25 cellular contexts compared by ENCODE assay signal in the genomic region with DNA sequence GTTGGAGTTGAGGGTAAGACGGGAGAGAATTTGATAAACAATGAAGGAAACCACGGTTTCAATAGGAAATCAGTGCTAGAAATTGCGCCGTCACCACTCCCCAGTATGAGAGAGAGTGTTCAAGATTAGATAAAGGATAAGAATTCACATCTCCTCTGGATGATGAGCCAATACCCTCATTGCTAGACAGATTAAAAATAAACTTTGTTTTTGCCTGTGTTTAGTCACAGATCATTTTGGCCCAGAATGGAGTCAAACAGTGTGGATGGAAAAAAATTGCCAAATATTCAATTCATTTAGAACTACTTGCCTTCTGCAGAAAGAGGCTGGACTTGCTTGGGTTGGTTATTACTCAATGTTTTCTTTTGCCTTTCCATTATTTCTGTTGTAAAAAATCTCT.
DNase-seq lines count a peak whose midpoint lies in the region; ATAC-seq, FAIRE-seq and TF ChIP-seq lines count a peak whose summit lies in the region.
"Had no signal": no experiment of that assay in that cellular context is flagged by ENCODE, and none has a peak within 500 bp of the region (broad histone marks: within the 10 kb centered on the region; RNA-seq: fewer than 3 reads in every experiment).

No MANE protein-coding gene starts in this region.

- no peaks in the 10 kb centered on the region for H3K4me1 ChIP-seq in gastroesophageal sphincter
- peaks cover 0 to 18% (median 2%) of the 10 kb centered on the region in 4 donors for H3K4me1 ChIP-seq in tibial artery
- peaks cover 0 to 8% of the 10 kb centered on the region in 2 donors for H3K4me1 ChIP-seq in kidney (ENCODE audit: control insufficient read depth in 1 of 2, insufficient read depth in 1 of 2, low read depth in 1 of 2, low read length in 2 of 2)

- no peaks in the 10 kb centered on the region for H3K9me3 ChIP-seq in gastroesophageal sphincter
- H3K9me3 ChIP-seq in tibial artery = no peaks in the 10 kb centered on the region
- no peaks in the 10 kb centered on the region for H3K9me3 ChIP-seq in kidney (ENCODE audit: control insufficient read depth in 1 of 2, low read length in 2 of 2)
- H3K9me3 ChIP-seq: uterus had no signal

- H3K27ac ChIP-seq in brain microvascular endothelial cell (peak overlapping the region; percentile 74), gastroesophageal sphincter (no peak overlapping the region), tibial artery (peak overlapping the region; percentile 20 to 35), kidney (ENCODE audit: low read depth in 2 of 2, low read length in 2 of 2) (no peak overlapping the region)
- H3K27ac ChIP-seq: neural progenitor cell, WERI-Rb-1 had no signal

- H3K9ac ChIP-seq in kidney (ENCODE audit: low read length in 2 of 2) = no peak overlapping the region
- H3K9ac ChIP-seq: neural progenitor cell had no signal

- TF ChIP-seq CTCF in brain microvascular endothelial cell (IDR thresholded peaks at IDR 0.05; ENCODE audit: low read depth, low read length, missing control alignments) = no peak
- TF ChIP-seq CTCF in gastroesophageal sphincter (IDR thresholded peaks at IDR 0.05) = no peak
- TF ChIP-seq CTCF in tibial artery (IDR thresholded peaks at IDR 0.05) = no peak
- TF ChIP-seq CTCF in kidney (IDR thresholded peaks at IDR 0.05; ENCODE audit: borderline replicate concordance, extremely low read depth, insufficient read depth) = no peak

- no peak for TF ChIP-seq EP300 in gastroesophageal sphincter (IDR thresholded peaks at IDR 0.05)

- H3K4me3 ChIP-seq in brain microvascular endothelial cell (ENCODE audit: low read depth, low read length) (no peak overlapping the region), gastroesophageal sphincter (no peak overlapping the region), tibial artery (no peak overlapping the region), kidney (ENCODE audit: low read length in 2 of 2) (no peak overlapping the region)
- H3K4me3 ChIP-seq: GM23338, lung, neural progenitor cell, uterus had no signal

- DNase-seq in GM04503 (ENCODE audit: low read depth) (peak; percentile 33), brain microvascular endothelial cell (peak; percentile 82), tibial artery (peak in 1 of 2 donors; percentile 24), DMS153 (lab: John Stamatoyannopoulos, UW) (no peak), kidney (no peak), retina (no peak)
- DNase-seq: activated CD4-positive, alpha-beta T cell treated with anti-CD3 and anti-CD28 coated beads, Interleukin-2, amount 10 ng/mL, durations not matched to agents 24 days and 14 days; activated CD8-positive, alpha-beta memory T cell treated with anti-CD3 and anti-CD28 coated beads, Interleukin-2, amount 10 ng/mL, durations not matched to agents 7 days and 5 days; activated naive CD4-positive, alpha-beta T cell treated with Interleukin-2 at 50 U/mL for 16 hours; activated T-cell treated with anti-CD3 and anti-CD28 coated beads, Interleukin-2, amount 50 U/mL, for 72 hours; CD4-positive, alpha-beta memory T cell; KG1; MM.1S; NCI-H1436 treated with DMSO at 0.1 percent for 48 hours; NCI-H2107; NCI-H446 treated with DMSO at 0.1 percent for 48 hours; stimulated activated CD4-positive, alpha-beta T cell treated with anti-CD3 and anti-CD28 coated beads, Interleukin-1b, Interleukin-23, amount 100 ng/mL, for 48 hours; uterus; WERI-Rb-1 had no signal

- WGBS in gastroesophageal sphincter (ENCODE audit: low coverage in 1 of 2), 2 donors = 70 to 85% methylated on average over 4 of the region's 4 CpGs

- intact Hi-C loops in tibial artery (cut with DNase I; ENCODE audit: low total_unique reads) = no loop called here
- intact Hi-C loops in kidney (cut with DNase I) = no loop called here

- no peak for FAIRE-seq in kidney (lab: Jason Lieb, UNC)
- FAIRE-seq: small intestine had no signal

- no peak for TF ChIP-seq POLR2A in gastroesophageal sphincter (IDR thresholded peaks at IDR 0.05)

- in situ Hi-C loops in brain microvascular endothelial cell (cut with HindIII; ENCODE audit: low pct_ligation_motif_present, low sequenced_read_pairs) = no loop called here

- H3K36me3 ChIP-seq in brain microvascular endothelial cell (replicated peaks) (no peaks in the 10 kb centered on the region), gastroesophageal sphincter (no peaks in the 10 kb centered on the region), tibial artery (no peaks in the 10 kb centered on the region), kidney (ENCODE audit: control insufficient read depth in 1 of 2, insufficient read depth in 2 of 2, low read length in 2 of 2) (no peaks in the 10 kb centered on the region)
- H3K36me3 ChIP-seq: neural progenitor cell, uterus, WERI-Rb-1 had no signal

- no peaks in the 10 kb centered on the region for H3K27me3 ChIP-seq in brain microvascular endothelial cell (replicated peaks)
- H3K27me3 ChIP-seq in gastroesophageal sphincter = no peaks in the 10 kb centered on the region
- no peaks in the 10 kb centered on the region for H3K27me3 ChIP-seq in tibial artery
- H3K27me3 ChIP-seq: neural progenitor cell, uterus had no signal

- peak; percentile 39 for ATAC-seq in gastroesophageal sphincter
- ATAC-seq: activated CD8-positive, alpha-beta memory T cell treated with anti-CD3 and anti-CD28 coated beads, Interleukin-2, amount 10 ng/mL, durations not matched to agents 7 days and 5 days; activated T-cell treated with anti-CD3 and anti-CD28 coated beads, Interleukin-2, amount 50 U/mL, for 72 hours; GM23338; Right ventricle myocardium inferior had no signal

Comparison
In these comparisons a context has a peak if more than half of its experiments do, and no peak if none do; other contexts are left out.
1. DNase-seq: peak in GM04503 (single experiment) and brain microvascular endothelial cell (single experiment); none in DMS153 (single experiment), kidney (single experiment) and retina (single experiment).
2. H3K27ac ChIP-seq: peak in brain microvascular endothelial cell (single experiment) and tibial artery (2 of 2); none in gastroesophageal sphincter (0 of 4) and kidney (0 of 2).